Comparison of ENCODE assay signal across 1 cellular context in the genomic region with DNA sequence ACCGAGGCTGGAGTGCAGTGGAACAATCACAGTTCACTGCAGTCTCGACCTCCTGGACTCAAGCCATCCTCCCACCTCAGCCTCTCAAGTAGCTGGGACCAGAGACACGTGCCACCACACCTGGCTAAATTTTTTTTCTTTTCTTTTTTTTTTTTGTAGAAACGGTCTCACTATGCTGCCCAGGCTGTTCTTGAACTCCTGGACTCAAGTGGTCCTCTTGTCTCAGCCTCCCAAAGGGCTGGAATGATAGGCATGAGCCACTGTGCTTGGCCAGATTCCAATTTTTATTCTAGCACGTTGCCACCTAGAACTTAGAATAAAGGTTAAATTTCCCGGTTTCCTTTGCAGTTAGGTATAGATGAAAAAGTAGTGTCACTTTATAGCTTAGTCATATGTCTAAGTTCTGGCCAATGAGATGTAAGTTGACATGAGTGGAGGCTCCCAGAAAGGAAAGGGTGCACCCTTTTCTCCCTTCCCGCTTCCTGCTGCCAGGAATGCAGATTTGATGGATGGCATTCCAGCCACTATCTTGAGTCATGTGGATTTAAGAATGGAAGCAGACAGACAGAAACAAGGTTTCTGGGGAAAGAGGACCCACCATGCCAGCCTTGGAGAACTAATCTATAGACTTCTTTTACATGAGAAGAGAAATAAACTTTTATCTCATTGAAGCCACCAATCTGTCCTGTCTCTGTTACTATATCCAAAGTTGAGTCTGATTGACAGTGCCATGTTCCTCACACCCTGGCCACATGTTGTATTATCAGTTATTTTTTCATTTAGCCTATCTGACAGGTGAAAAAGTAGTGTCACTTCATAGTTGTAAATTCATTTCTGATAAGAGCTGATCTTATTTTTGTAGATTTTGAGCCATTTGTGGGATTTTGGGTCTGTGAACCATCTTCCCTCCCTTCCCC.
TF ChIP-seq lines count a peak whose summit lies in the region.

No MANE protein-coding gene starts in this region.

TF ChIP-seq in HepG2, 621 proteins besides CTCF, POLR2A, EP300 and RAD21 (continued from another document):
- TF ChIP-seq SMYD3 (CRISPR knock-in tag; IDR thresholded peaks at IDR 0.05) = no peak
- no peak for TF ChIP-seq ZNF672 (CRISPR knock-in tag; IDR thresholded peaks at IDR 0.05)
- TF ChIP-seq SMAD1 (CRISPR knock-in tag; IDR thresholded peaks at IDR 0.05; ENCODE audit: borderline replicate concordance, low read depth) = no peak
- peak; percentile 83 for TF ChIP-seq TEAD3 (CRISPR knock-in tag; optimal IDR thresholded peaks at IDR 0.05; ENCODE audit: borderline replicate concordance)
- no peak for TF ChIP-seq RFX1 (IDR thresholded peaks at IDR 0.05)
- TF ChIP-seq ZNF121 (CRISPR knock-in tag; IDR thresholded peaks at IDR 0.05) = peak; percentile 67
- TF ChIP-seq GLI4 (CRISPR knock-in tag; IDR thresholded peaks at IDR 0.05; ENCODE audit: borderline replicate concordance) = 0 out of 2 replicates have a peak, but pooled peaks have one; percentile 25
- TF ChIP-seq, protein P1, sequence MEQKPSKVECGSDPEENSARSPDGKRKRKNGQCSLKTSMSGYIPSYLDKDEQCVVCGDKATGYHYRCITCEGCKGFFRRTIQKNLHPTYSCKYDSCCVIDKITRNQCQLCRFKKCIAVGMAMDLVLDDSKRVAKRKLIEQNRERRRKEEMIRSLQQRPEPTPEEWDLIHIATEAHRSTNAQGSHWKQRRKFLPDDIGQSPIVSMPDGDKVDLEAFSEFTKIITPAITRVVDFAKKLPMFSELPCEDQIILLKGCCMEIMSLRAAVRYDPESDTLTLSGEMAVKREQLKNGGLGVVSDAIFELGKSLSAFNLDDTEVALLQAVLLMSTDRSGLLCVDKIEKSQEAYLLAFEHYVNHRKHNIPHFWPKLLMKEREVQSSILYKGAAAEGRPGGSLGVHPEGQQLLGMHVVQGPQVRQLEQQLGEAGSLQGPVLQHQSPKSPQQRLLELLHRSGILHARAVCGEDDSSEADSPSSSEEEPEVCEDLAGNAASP (CRISPR knock-in tag; IDR thresholded peaks at IDR 0.05; ENCODE audit: borderline replicate concordance) = no peak
- peak; percentile 25 for TF ChIP-seq CCAR2 (optimal IDR thresholded peaks at IDR 0.05; ENCODE audit: low read depth, low read length)
- TF ChIP-seq ZNF770 (CRISPR knock-in tag; IDR thresholded peaks at IDR 0.05) = peak; percentile 88
- no peak for TF ChIP-seq ZBTB7B (CRISPR knock-in tag; IDR thresholded peaks at IDR 0.05)
- no peak for TF ChIP-seq HOXA3 (CRISPR knock-in tag; IDR thresholded peaks at IDR 0.05)
- TF ChIP-seq SOX5 (CRISPR knock-in tag; IDR thresholded peaks at IDR 0.05; ENCODE audit: borderline replicate concordance) = no peak
